In the genomic region with DNA sequence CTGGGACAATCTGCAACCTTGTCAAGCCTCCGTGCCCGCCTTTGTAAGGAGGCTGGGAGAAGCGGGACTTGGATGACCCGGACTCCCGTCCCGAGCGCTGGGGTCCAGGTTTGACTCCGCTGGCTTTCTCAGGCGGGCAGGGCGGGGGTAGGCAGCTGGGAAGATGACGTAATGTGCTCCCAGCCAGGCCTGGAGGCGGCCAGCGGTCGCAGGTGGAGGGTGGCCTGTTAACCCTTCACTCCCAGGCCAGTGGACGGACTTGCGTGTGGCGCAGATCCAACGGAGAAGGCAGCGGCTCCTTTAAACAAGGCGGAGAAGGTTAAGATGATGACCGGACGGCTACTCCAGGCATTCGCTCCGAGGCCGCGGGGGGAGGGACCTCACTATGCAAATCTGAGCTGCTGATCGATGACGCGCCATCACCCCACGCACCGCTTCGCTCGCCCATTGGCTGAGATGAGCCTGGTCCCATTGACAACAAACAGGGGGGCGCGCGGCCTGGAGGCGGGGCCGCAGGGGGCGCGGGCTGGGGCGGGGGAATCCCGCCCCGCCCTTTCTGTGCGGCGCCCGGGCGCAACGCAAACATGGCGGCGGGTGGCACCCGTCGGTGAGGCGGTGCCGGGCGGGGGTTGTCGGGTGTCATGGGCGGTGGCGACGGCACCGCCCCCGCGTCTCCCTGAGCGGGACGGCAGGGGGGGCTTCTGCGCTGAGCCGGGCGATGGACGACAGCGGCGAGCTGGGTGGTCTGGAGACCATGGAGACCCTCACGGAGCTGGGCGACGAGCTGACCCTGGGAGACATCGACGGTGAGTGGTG, we compare ENCODE assay signal across 8 cellular contexts. TPM values are rescaled to one million over a fixed set of nuclear protein-coding genes. Genes with fewer than 3 reads are reported as not detected.
DNase-seq lines count a peak whose midpoint lies in the region; ATAC-seq, FAIRE-seq and TF ChIP-seq lines count a peak whose summit lies in the region.

A gene (plus strand): TSS at position 553 of the 816 bp plus-strand sequence. CDS start 166 bp downstream, at position 719.

- H3K4me3 ChIP-seq in DND-41 (ENCODE audit: low read depth in 1 of 2, low read length in 2 of 2): peak within 1 kb of the TSS; percentile 82 to 83
- H3K4me3 ChIP-seq in esophagus muscularis mucosa: peak within 1 kb of the TSS; percentile 87 to 97 (median 90)
- H3K4me3 ChIP-seq in muscle layer of duodenum (ENCODE audit: low read depth in 1 of 2, low read length in 2 of 2): peak within 1 kb of the TSS; percentile 63 to 82

- TF ChIP-seq CTCF in DND-41 (IDR thresholded peaks at IDR 0.05; ENCODE audit: borderline replicate concordance, extremely low read depth, low read length, poor library complexity, severe bottlenecking) (peak; percentile 14), esophagus muscularis mucosa (IDR thresholded peaks at IDR 0.05) (peak in 1 of 3 experiments; percentile 8)

- H3K27me3 Mint-ChIP-seq in activated T-cell treated with anti-CD3 and anti-CD28 coated beads, Interleukin-2, amount 50 U/mL, for 72 hours (ENCODE audit: low read depth): no peaks in the 10 kb centered on the region

- peak; percentile 67 for TF ChIP-seq POLR2A in esophagus muscularis mucosa (IDR thresholded peaks at IDR 0.05; ENCODE audit: low read depth)

- H3K4me1 ChIP-seq in DND-41 (ENCODE audit: insufficient read depth, low read length) (peaks cover 49% of the 10 kb centered on the region), esophagus muscularis mucosa (peaks cover 12 to 47% (median 31%) of the 10 kb centered on the region in 4 donors), muscle layer of duodenum (ENCODE audit: control insufficient read depth in 1 of 2, insufficient read depth in 2 of 2, low read length in 2 of 2) (peaks cover 7 to 9% of the 10 kb centered on the region in 2 donors)

- H3K27me3 ChIP-seq in DND-41 (ENCODE audit: insufficient read depth, low read length, poor library complexity) (no peaks in the 10 kb centered on the region), esophagus muscularis mucosa (no peaks in the 10 kb centered on the region), muscle layer of duodenum (ENCODE audit: low read depth, low read length) (no peaks in the 10 kb centered on the region)

- H3K36me3 ChIP-seq in DND-41 (ENCODE audit: insufficient read depth, low read length) (peaks cover 33% of the 10 kb centered on the region), KOPT-K1 (ENCODE audit: insufficient read depth, low read length) (peaks cover 26% of the 10 kb centered on the region), esophagus muscularis mucosa (peaks cover 5 to 17% (median 12%) of the 10 kb centered on the region in 4 donors), muscle layer of duodenum (ENCODE audit: control insufficient read depth in 1 of 2, insufficient read depth in 2 of 2, low read length in 2 of 2) (peaks cover 0 to 14% of the 10 kb centered on the region in 2 donors)

- DNase-seq in DND-41 (peak; percentile 100), RCC 7860 (ENCODE audit: low spot score) (peak; percentile 99), esophagus muscularis mucosa (ENCODE audit: extremely low spot score) (peak; percentile 100)
- DNase-seq in activated T-cell treated with anti-CD3 and anti-CD28 coated beads, Interleukin-2, amount 50 U/mL, for 72 hours: peak; percentile 99
- peak; percentile 99 for DNase-seq in stimulated activated CD8-positive, alpha-beta memory T cell treated with anti-CD3 and anti-CD28 coated beads, Interleukin-7, amount 100 ng/mL, for 4 hours (ENCODE audit: low read depth in 2 of 2)

- H3K4me2 ChIP-seq in DND-41 (ENCODE audit: insufficient read depth, low read length): peak within 1 kb of the TSS; percentile 78

- ATAC-seq in DND-41 (ENCODE audit: insufficient read depth, low read depth) (peak; percentile 93), GM21786 (IDR thresholded peaks at IDR 0.05; ENCODE audit: unreplicated experiment) (peak; percentile 86)
- peak; percentile 95 to 96 for ATAC-seq in activated T-cell treated with anti-CD3 and anti-CD28 coated beads, Interleukin-2, amount 50 U/mL, for 72 hours (replicated peaks in 1 of 2)

- peaks cover 53% of the 10 kb centered on the region for H3K4me1 Mint-ChIP-seq in activated T-cell treated with anti-CD3 and anti-CD28 coated beads, Interleukin-2, amount 50 U/mL, for 72 hours (ENCODE audit: low read depth)

- H3K27ac Mint-ChIP-seq in activated T-cell treated with anti-CD3 and anti-CD28 coated beads, Interleukin-2, amount 50 U/mL, for 72 hours: peak within 1 kb of the TSS; percentile 90

- peak within 1 kb of the TSS; percentile 89 for H3K9ac ChIP-seq in DND-41 (ENCODE audit: low read depth, low read length)

- peaks cover 27% of the 10 kb centered on the region; the same call in 1 of the 2 replicates for H4K20me1 ChIP-seq in DND-41 (ENCODE audit: insufficient read depth, low read length)

- no peak for TF ChIP-seq EP300 in esophagus muscularis mucosa (IDR thresholded peaks at IDR 0.05)

- intact Hi-C loops in esophagus muscularis mucosa (cut with DNase I): loop anchor here (10.0 kb wide), 1 partner anchor 138 kb away; a partner anchor contains a TSS

- peak within 1 kb of the TSS; percentile 96 to 98 for H3K4me3 Mint-ChIP-seq in activated T-cell treated with anti-CD3 and anti-CD28 coated beads, Interleukin-2, amount 50 U/mL, for 72 hours

- peak; percentile 86 for FAIRE-seq in RCC 7860 (lab: Jason Lieb, UNC)

- peaks cover 12 to 17% of the 10 kb centered on the region in 2 donors for H3K36me3 Mint-ChIP-seq in activated T-cell treated with anti-CD3 and anti-CD28 coated beads, Interleukin-2, amount 50 U/mL, for 72 hours (ENCODE audit: insufficient read depth in 2 of 2)

- under 1% methylated on average over 23 of the region's 75 CpGs for WGBS in esophagus muscularis mucosa

- H3K27ac ChIP-seq in DND-41 (ENCODE audit: low read length): peak within 1 kb of the TSS; percentile 97
- peak within 1 kb of the TSS; percentile 100 for H3K27ac ChIP-seq in KOPT-K1 (ENCODE audit: low read depth, low read length, poor library complexity, severe bottlenecking)
- H3K27ac ChIP-seq in esophagus muscularis mucosa (replicated peaks in 1 of 4): peak within 1 kb of the TSS; percentile 92 to 97 (median 94)
- H3K27ac ChIP-seq in muscle layer of duodenum (ENCODE audit: low read length): peak within 1 kb of the TSS; percentile 86

- H3K79me2 ChIP-seq in DND-41 (ENCODE audit: insufficient read depth, low read length): peaks cover 62% of the 10 kb centered on the region

- no peaks in the 10 kb centered on the region for H3K9me3 Mint-ChIP-seq in activated T-cell treated with anti-CD3 and anti-CD28 coated beads, Interleukin-2, amount 50 U/mL, for 72 hours

- H3K9me3 ChIP-seq in DND-41 (ENCODE audit: insufficient read depth, low read length, severe bottlenecking) (no peaks in the 10 kb centered on the region), KOPT-K1 (ENCODE audit: insufficient read depth, low read length, poor library complexity, severe bottlenecking) (no peaks in the 10 kb centered on the region), esophagus muscularis mucosa (no peaks in the 10 kb centered on the region), muscle layer of duodenum (ENCODE audit: control insufficient read depth in 1 of 2, low read length in 2 of 2) (no peaks in the 10 kb centered on the region)

- H2AFZ ChIP-seq in DND-41 (ENCODE audit: low read depth, low read length): peak within 1 kb of the TSS; percentile 70

RNA-seq across cellular contexts. Expression of the gene that starts here (rescaled TPM):
- total RNA-seq in activated T-cell treated with anti-CD3 and anti-CD28 coated beads, Interleukin-2, amount 50 U/mL, for 72 hours: 100 to 1,000 TPM; 127 to 131 TPM
- total RNA-seq in esophagus muscularis mucosa: 10 to 100 TPM; 56.4 to 97.7 (median 57.2) TPM

Comparison
In these comparisons a context has a peak if more than half of its experiments do, and no peak if none do; other contexts are left out.
1. Peak in every context shown above with its lines: DNase-seq, ATAC-seq, H3K4me3 ChIP-seq and H3K27ac ChIP-seq.